ENCODE assay signal across 1 cellular context in genomic region chr10:35642023-35642792, GRCh38.
TF ChIP-seq lines count a peak whose summit lies in the region.

FZD8 (minus strand) TSS chr10:35642296; CDS start chr10:35641429, 867 bp downstream.

TF ChIP-seq in HepG2, 621 proteins besides CTCF, POLR2A, EP300 and RAD21 (continued from another document and continues in another):
- no peak for TF ChIP-seq GLMP (CRISPR knock-in tag; IDR thresholded peaks at IDR 0.05; ENCODE audit: borderline replicate concordance)
- TF ChIP-seq ZNF687 (CRISPR knock-in tag; IDR thresholded peaks at IDR 0.05) = peak; percentile 46; the same call in 1 of the 2 replicates
- no peak for TF ChIP-seq ZNF503 (CRISPR knock-in tag; IDR thresholded peaks at IDR 0.05)
- no peak for TF ChIP-seq ZFYVE20 (CRISPR knock-in tag; IDR thresholded peaks at IDR 0.05; ENCODE audit: borderline replicate concordance, low read depth)
- no peak for TF ChIP-seq ZNF770 (CRISPR knock-in tag; IDR thresholded peaks at IDR 0.05)
- TF ChIP-seq BCL3 (CRISPR knock-in tag; IDR thresholded peaks at IDR 0.05) = no peak
- TF ChIP-seq KDM6A (CRISPR knock-in tag; IDR thresholded peaks at IDR 0.05; ENCODE audit: low read depth) = no peak
- no peak for TF ChIP-seq MAFK (conservative IDR thresholded peaks at IDR 0.05 in 1 of 2, IDR thresholded peaks at IDR 0.05 in 1 of 2; ENCODE audit: low read length in 2 of 2)
- TF ChIP-seq ZNF777 (CRISPR knock-in tag; IDR thresholded peaks at IDR 0.05) = peak; percentile 71; the same call in 1 of the 2 replicates
- TF ChIP-seq TBX2 (CRISPR knock-in tag; IDR thresholded peaks at IDR 0.05; ENCODE audit: borderline replicate concordance) = no peak
- TF ChIP-seq ZNF652 (CRISPR knock-in tag; IDR thresholded peaks at IDR 0.05; ENCODE audit: borderline replicate concordance, low read depth) = no peak
- TF ChIP-seq SRSF1 (optimal IDR thresholded peaks at IDR 0.05; ENCODE audit: low read depth, low read length) = no peak
- 0 out of 2 replicates have a peak, but pooled peaks have one; percentile 43 for TF ChIP-seq ZNF773 (CRISPR knock-in tag; IDR thresholded peaks at IDR 0.05; ENCODE audit: borderline replicate concordance)
- TF ChIP-seq ZNF276 (CRISPR knock-in tag; IDR thresholded peaks at IDR 0.05; ENCODE audit: low read depth) = peak; percentile 99
- no peak for TF ChIP-seq ZMYM3 (CRISPR knock-in tag; IDR thresholded peaks at IDR 0.05)
- TF ChIP-seq RELA (CRISPR knock-in tag; IDR thresholded peaks at IDR 0.05) = no peak
- no peak for TF ChIP-seq MAF1 (CRISPR knock-in tag; IDR thresholded peaks at IDR 0.05; ENCODE audit: borderline replicate concordance)
- no peak for TF ChIP-seq ARNT (IDR thresholded peaks at IDR 0.05)
- no peak for TF ChIP-seq ZSCAN12 (CRISPR knock-in tag; IDR thresholded peaks at IDR 0.05)
- TF ChIP-seq STAG1 (CRISPR knock-in tag; IDR thresholded peaks at IDR 0.05) = no peak
- TF ChIP-seq ZNF615 (CRISPR knock-in tag; IDR thresholded peaks at IDR 0.05; ENCODE audit: borderline replicate concordance) = no peak
- no peak for TF ChIP-seq SMARCC2 (IDR thresholded peaks at IDR 0.05)
- TF ChIP-seq ZNF335 (CRISPR knock-in tag; IDR thresholded peaks at IDR 0.05) = no peak
- no peak for TF ChIP-seq ZBTB7A (CRISPR knock-in tag; IDR thresholded peaks at IDR 0.05)
- no peak for TF ChIP-seq CBFB (CRISPR knock-in tag; IDR thresholded peaks at IDR 0.05)
- TF ChIP-seq ZXDC (CRISPR knock-in tag; IDR thresholded peaks at IDR 0.05) = no peak
- no peak for TF ChIP-seq ZBTB46 (CRISPR knock-in tag; IDR thresholded peaks at IDR 0.05; ENCODE audit: borderline replicate concordance)
- no peak for TF ChIP-seq FOXP4 (CRISPR knock-in tag; IDR thresholded peaks at IDR 0.05)
- TF ChIP-seq PRDM15 (CRISPR knock-in tag; IDR thresholded peaks at IDR 0.05) = no peak
- TF ChIP-seq SAFB2 (CRISPR knock-in tag; IDR thresholded peaks at IDR 0.05; ENCODE audit: borderline replicate concordance, low read depth) = no peak
